In genomic region chr2:180202591-180202990, GRCh38 we compare ENCODE assay signal across 20 cellular contexts.
DNase-seq lines count a peak whose midpoint lies in the region; ATAC-seq, FAIRE-seq and TF ChIP-seq lines count a peak whose summit lies in the region.
"Had no signal": no experiment of that assay in that cellular context is flagged by ENCODE, and none has a peak within 500 bp of the region (broad histone marks: within the 10 kb centered on the region; RNA-seq: fewer than 3 reads in every experiment).

No MANE protein-coding gene starts in this region.

- TF ChIP-seq CTCF in brain (conservative IDR thresholded peaks at IDR 0.05) (no peak), pancreas (IDR thresholded peaks at IDR 0.05) (no peak)

- DNase-seq in G401 (ENCODE audit: low spot score) (peak; percentile 73), left cardiac atrium (no peak), putamen (ENCODE audit: low spot score) (peak; percentile 47), SW 1271 (lab: John Stamatoyannopoulos, UW) (no peak), H7 (no peak), HuH-7 (ENCODE audit: low spot score) (no peak), pancreas (no peak)
- DNase-seq: activated CD4-positive, alpha-beta T cell treated with anti-CD3 and anti-CD28 coated beads for 4 hours; activated T-cell treated with anti-CD3 and anti-CD28 coated beads, Interleukin-2, amount 50 U/mL, for 1 hour; MV-4-11; naive thymus-derived CD4-positive, alpha-beta T cell; NCI-H2107; SHP77; T-helper 9 cell had no signal

- H3K4me1 ChIP-seq in pancreas, result no peaks in the 10 kb centered on the region

- FAIRE-seq in pancreas (lab: Jason Lieb, UNC), result no peak
- FAIRE-seq: H54 had no signal

- no peaks in the 10 kb centered on the region for H3K36me3 Mint-ChIP-seq in brain
- H3K36me3 Mint-ChIP-seq: naive thymus-derived CD4-positive, alpha-beta T cell; stimulated activated effector memory CD8-positive, alpha-beta T cell treated with anti-CD3 and anti-CD28 coated beads, Interleukin-12 subunit alpha, Interleukin-12 subunit beta, amount 100 ng/mL, for 72 hours had no signal

- WGBS in pancreas, 2 donors, result 56 to 62% methylated on average over 7 of the region's 7 CpGs

- intact Hi-C loops in left cardiac atrium (cut with DNase I) (no loop called here), pancreas (cut with DNase I) (no loop called here)

- peaks cover 24% of the 10 kb centered on the region for H3K4me1 Mint-ChIP-seq in brain
- H3K4me1 Mint-ChIP-seq: naive thymus-derived CD4-positive, alpha-beta T cell; stimulated activated effector memory CD8-positive, alpha-beta T cell treated with anti-CD3 and anti-CD28 coated beads, Interleukin-12 subunit alpha, Interleukin-12 subunit beta, amount 100 ng/mL, for 72 hours had no signal

- peaks cover 0 to 5% (median 0%) of the 10 kb centered on the region in 5 experiments for H3K9me3 Mint-ChIP-seq in brain
- H3K9me3 Mint-ChIP-seq: naive thymus-derived CD4-positive, alpha-beta T cell; stimulated activated effector memory CD8-positive, alpha-beta T cell treated with anti-CD3 and anti-CD28 coated beads, Interleukin-12 subunit alpha, Interleukin-12 subunit beta, amount 100 ng/mL, for 72 hours had no signal

- H3K36me3 ChIP-seq in H7 (replicated peaks; ENCODE audit: control insufficient read depth, insufficient read depth, low read length), result no peaks in the 10 kb centered on the region
- no peaks in the 10 kb centered on the region for H3K36me3 ChIP-seq in pancreas
- H3K36me3 ChIP-seq: BLaER1 had no signal

- in situ Hi-C loops in G401 (cut with HindIII; ENCODE audit: low sequenced_read_pairs), result no loop called here

- H3K9me3 ChIP-seq in pancreas, result no peaks in the 10 kb centered on the region
- H3K9me3 ChIP-seq: BLaER1 had no signal

- H3K4me3 ChIP-seq in H7 (ENCODE audit: insufficient read depth, low read depth, low read length) (no peak overlapping the region), pancreas (no peak overlapping the region)
- H3K4me3 ChIP-seq: BLaER1, coronary artery had no signal

- no peak overlapping the region for H3K27ac ChIP-seq in pancreas
- H3K27ac ChIP-seq: BLaER1, coronary artery had no signal

- peaks cover 2% of the 10 kb centered on the region for H3K27me3 Mint-ChIP-seq in brain

- H3K4me3 Mint-ChIP-seq in brain, result peak overlapping the region in 4 of 5 experiments; percentile 42 to 80 (median 54)
- H3K4me3 Mint-ChIP-seq: naive thymus-derived CD4-positive, alpha-beta T cell; stimulated activated effector memory CD8-positive, alpha-beta T cell treated with anti-CD3 and anti-CD28 coated beads, Interleukin-12 subunit alpha, Interleukin-12 subunit beta, amount 100 ng/mL, for 72 hours had no signal

- ATAC-seq in left cardiac atrium (peak; percentile 68 to 74), pancreas (no peak)
- ATAC-seq: left lobe of liver; naive thymus-derived CD4-positive, alpha-beta T cell; stimulated activated effector memory CD8-positive, alpha-beta T cell treated with anti-CD3 and anti-CD28 coated beads, Interleukin-12 subunit alpha, Interleukin-12 subunit beta, amount 100 ng/mL, for 72 hours had no signal

- no peaks in the 10 kb centered on the region for H3K27me3 ChIP-seq in H7 (ENCODE audit: control insufficient read depth, insufficient read depth, low read length)
- no peaks in the 10 kb centered on the region for H3K27me3 ChIP-seq in pancreas
- H3K27me3 ChIP-seq: BLaER1 had no signal

- peak overlapping the region in 4 of 5 experiments; percentile 60 to 88 (median 73) for H3K27ac Mint-ChIP-seq in brain
- H3K27ac Mint-ChIP-seq: naive thymus-derived CD4-positive, alpha-beta T cell; stimulated activated effector memory CD8-positive, alpha-beta T cell treated with anti-CD3 and anti-CD28 coated beads, Interleukin-12 subunit alpha, Interleukin-12 subunit beta, amount 100 ng/mL, for 72 hours had no signal

Comparison
In these comparisons a context has a peak if more than half of its experiments do, and no peak if none do; other contexts are left out.
1. DNase-seq: peak in G401 (single experiment) and putamen (single experiment); none in left cardiac atrium (single experiment), SW 1271 (0 of 2), H7 (single experiment), HuH-7 (single experiment) and pancreas (0 of 6).
2. ATAC-seq: peak in left cardiac atrium (2 of 2); none in pancreas (0 of 4).